Comparison of ENCODE assay signal across 8 cellular contexts in genomic region chr17:7845359-7846062, GRCh38. TPM values are rescaled to one million over a fixed set of nuclear protein-coding genes. Genes with fewer than 3 reads are reported as not detected.
DNase-seq lines count a peak whose midpoint lies in the region; ATAC-seq and TF ChIP-seq lines count a peak whose summit lies in the region.

No MANE protein-coding gene starts in this region.

- peak overlapping the region; percentile 55 to 96 for H3K27ac Mint-ChIP-seq in T-cell

- no peak for ATAC-seq in T-cell (replicated peaks in 1 of 4)

- H3K4me3 Mint-ChIP-seq in T-cell, result peak overlapping the region; percentile 87 to 100 (median 94)

- no peak overlapping the region for H2AFZ ChIP-seq in fibroblast of lung (ENCODE audit: low read length)

- H4K20me1 ChIP-seq in fibroblast of lung (ENCODE audit: control insufficient read depth, extremely low read depth, insufficient read depth, low read length), result no peaks in the 10 kb centered on the region

- no peaks in the 10 kb centered on the region for H3K27me3 Mint-ChIP-seq in T-cell

- CTCF ChIA-PET in T-cell (lab: Charles Lee), result interaction anchor here (0.5 to 1.7 kb wide), 4 partner anchors 10 to 17 kb away, joined by 3 to 9 read pairs (median 4); partner anchors contain the start of gene NAA38 (in 1 of the 2)
- CTCF ChIA-PET in HEK293T (lab: Yijun Ruan, JAX), result interaction anchor here (1.1 to 1.4 kb wide), 3 partner anchors 12 to 102 kb away, joined by 3 to 4 read pairs (median 3); partner anchors contain the start of gene KDM6B

- H3K4me2 ChIP-seq in fibroblast of lung (ENCODE audit: extremely low read depth, insufficient read depth, low read length), result peak overlapping the region; percentile 99

- H3K9ac ChIP-seq in fibroblast of lung (ENCODE audit: insufficient read depth, low read length), result peak overlapping the region; percentile 60
- H3K9ac ChIP-seq in rectal smooth muscle tissue (ENCODE audit: low read length), result peak overlapping the region; percentile 49

- peaks cover 28% of the 10 kb centered on the region for H3K79me2 ChIP-seq in fibroblast of lung (ENCODE audit: control insufficient read depth, insufficient read depth, low read length)

- POLR2A ChIA-PET in T-cell (lab: Charles Lee) (interaction anchor here (0.6 to 1.6 kb wide), 6 partner anchors 10 to 1015 kb away, joined by 3 to 13 read pairs (median 4); partner anchors contain the start of gene NAA38 (in 1 of the 2)), HEK293T (lab: Yijun Ruan, JAX) (interaction anchor here (0.9 to 1.4 kb wide), 5 partner anchors 10 to 129 kb away, joined by 3 to 14 read pairs (median 5); partner anchors contain the start of genes CNTROB, KDM6B, NAA38 and TRAPPC1)

- peaks cover 27% of the 10 kb centered on the region for H3K36me3 ChIP-seq in fibroblast of lung (ENCODE audit: control insufficient read depth, insufficient read depth, low read length)
- H3K36me3 ChIP-seq in rectal smooth muscle tissue (ENCODE audit: control insufficient read depth, insufficient read depth, low read length), result peaks cover 21% of the 10 kb centered on the region

- H3K9me3 Mint-ChIP-seq in T-cell, result no peaks in the 10 kb centered on the region

- H3K4me1 Mint-ChIP-seq in T-cell, result peaks cover 30 to 46% (median 41%) of the 10 kb centered on the region in 3 donors

- TF ChIP-seq CTCF in fibroblast of lung (conservative IDR thresholded peaks at IDR 0.05 in 1 of 2, IDR thresholded peaks at IDR 0.05 in 1 of 2; ENCODE audit: low read depth in 1 of 2, low read length in 2 of 2), result no peak

- peak overlapping the region; percentile 100 for H3K27ac ChIP-seq in fibroblast of lung (ENCODE audit: insufficient read depth, low read length)
- peak overlapping the region; percentile 79 for H3K27ac ChIP-seq in rectal smooth muscle tissue (ENCODE audit: low read depth, low read length)

- H3K27me3 ChIP-seq in fibroblast of lung (ENCODE audit: control insufficient read depth, insufficient read depth, low read length) (no peaks in the 10 kb centered on the region), rectal smooth muscle tissue (ENCODE audit: control insufficient read depth, insufficient read depth, low read length) (no peaks in the 10 kb centered on the region)

- DNase-seq in T-cell (peak in 1 of 34 experiments; percentile 28), fibroblast of lung (ENCODE audit: low read depth in 2 of 2) (no peak), NCI-H2029 (lab: John Stamatoyannopoulos, UW) (no peak), HEK293T (ENCODE audit: extremely low spot score) (no peak), hippocampal formation (lab: John Stamatoyannopoulos, UW) (no peak)
- DNase-seq in stimulated activated CD4-positive, alpha-beta T cell treated with anti-CD3 and anti-CD28 coated beads, Interleukin-2, amount 100 ng/mL, for 24 hours, result no peak

- no peaks in the 10 kb centered on the region for H3K9me3 ChIP-seq in fibroblast of lung (ENCODE audit: control insufficient read depth, insufficient read depth, low read depth, low read length)

- H3K4me1 ChIP-seq in fibroblast of lung (ENCODE audit: control insufficient read depth, extremely low read depth, insufficient read depth, low read length) (peaks cover 14% of the 10 kb centered on the region), rectal smooth muscle tissue (ENCODE audit: control insufficient read depth, insufficient read depth, low read length) (peaks cover 16% of the 10 kb centered on the region)

- H3K4me3 ChIP-seq in GM08714 (ENCODE audit: low read length), result peak overlapping the region; percentile 88; the same call in 1 of the 2 replicates
- peak overlapping the region; percentile 10 to 92 (median 56) for H3K4me3 ChIP-seq in fibroblast of lung (replicated peaks in 1 of 4; ENCODE audit: control extremely low read depth in 1 of 4, insufficient read depth in 1 of 4, low read depth in 3 of 4, low read length in 4 of 4)
- peak overlapping the region; percentile 90 for H3K4me3 ChIP-seq in rectal smooth muscle tissue (ENCODE audit: low read length)

- peaks cover 8% of the 10 kb centered on the region for H3K36me3 Mint-ChIP-seq in T-cell

TF ChIP-seq in HEK293T, 16 proteins besides CTCF, POLR2A, EP300 and RAD21:
- TF ChIP-seq HDGF (IDR thresholded peaks at IDR 0.05; ENCODE audit: borderline replicate concordance), result no peak
- no peak for TF ChIP-seq SUZ12 (IDR thresholded peaks at IDR 0.05)
- TF ChIP-seq BHLHE40 (IDR thresholded peaks at IDR 0.05; ENCODE audit: borderline replicate concordance), result no peak
- TF ChIP-seq LEF1 (IDR thresholded peaks at IDR 0.05; ENCODE audit: borderline replicate concordance), result no peak
- no peak for TF ChIP-seq PKNOX1 (IDR thresholded peaks at IDR 0.05)
- TF ChIP-seq TARDBP (IDR thresholded peaks at IDR 0.05), result no peak
- TF ChIP-seq ELF4 (IDR thresholded peaks at IDR 0.05), result no peak
- TF ChIP-seq L3MBTL2 (conservative IDR thresholded peaks at IDR 0.05), result no peak
- no peak for TF ChIP-seq NFRKB (IDR thresholded peaks at IDR 0.05)
- TF ChIP-seq ZNF384 (IDR thresholded peaks at IDR 0.05), result no peak
- TF ChIP-seq FOXM1 (IDR thresholded peaks at IDR 0.05; ENCODE audit: borderline replicate concordance), result no peak
- no peak for TF ChIP-seq ARNT (IDR thresholded peaks at IDR 0.05)
- TF ChIP-seq SP1 (IDR thresholded peaks at IDR 0.05), result no peak

RNA-seq across cellular contexts. Expression of gene TMEM88, which starts 9.4 kb away (rescaled TPM):
- total RNA-seq in T-cell (10 to 100 TPM in 2 of 5 donors, 1 to 10 TPM in 3; 5.8 to 27.1 (median 8.4) TPM), fibroblast of lung (0.17 TPM in 1 of 2 replicates, not detected in the other)
- 0.07 TPM in 1 of 2 replicates, not detected in the other for polyA plus RNA-seq in fibroblast of lung
- 0.21 and 0.41 TPM in 2 replicates for polyA plus RNA-seq in fibroblast of lung (2012)
- 0.51 TPM in 1 of 2 replicates, not detected in the other for polyA minus RNA-seq in fibroblast of lung (ENCODE audit: low replicate concordance)

RNA-seq across cellular contexts. Expression of gene KDM6B, which starts 11.5 kb away (rescaled TPM):
- total RNA-seq in T-cell (100 to 1,000 TPM in 3 of 5 donors, 10 to 100 TPM in 2; 87.3 to 180 (median 108) TPM), fibroblast of lung (9.4 and 12.3 TPM in 2 replicates)
- 0.68 and 1.1 TPM in 2 replicates for polyA plus RNA-seq in fibroblast of lung
- 3.8 and 4.6 TPM in 2 replicates for polyA plus RNA-seq in fibroblast of lung (2012)
- 7.9 and 9.3 TPM in 2 replicates for polyA minus RNA-seq in fibroblast of lung (ENCODE audit: low replicate concordance)

RNA-seq across cellular contexts. Expression of gene NAA38, which starts 11.8 kb away (rescaled TPM):
- total RNA-seq in T-cell, result 10 to 100 TPM; 15.8 to 40.6 (median 33.6) TPM
- total RNA-seq in fibroblast of lung, result 41.6 and 78.9 TPM in 2 replicates
- 31.0 and 40.7 TPM in 2 replicates for polyA plus RNA-seq in fibroblast of lung
- polyA plus RNA-seq in fibroblast of lung (2012), result 109 and 133 TPM in 2 replicates
- 35.1 and 44.9 TPM in 2 replicates for polyA minus RNA-seq in fibroblast of lung (ENCODE audit: low replicate concordance)

RNA-seq across cellular contexts. Expression of gene CYB5D1, which starts 12.3 kb away (rescaled TPM):
- total RNA-seq in T-cell, result 10 to 100 TPM in 2 of 5 donors, 1 to 10 TPM in 3; 5.5 to 12.4 (median 8.4) TPM
- 6.9 and 7.4 TPM in 2 replicates for total RNA-seq in fibroblast of lung
- 6.8 and 8.7 TPM in 2 replicates for polyA plus RNA-seq in fibroblast of lung
- polyA plus RNA-seq in fibroblast of lung (2012), result 6.5 and 7.3 TPM in 2 replicates
- 11.5 and 14.4 TPM in 2 replicates for polyA minus RNA-seq in fibroblast of lung (ENCODE audit: low replicate concordance)

RNA-seq across cellular contexts. Expression of gene CHD3, which starts 43.1 kb away (rescaled TPM):
- total RNA-seq in T-cell, result 100 to 1,000 TPM; 250 to 331 (median 274) TPM
- 144 and 165 TPM in 2 replicates for total RNA-seq in fibroblast of lung
- polyA plus RNA-seq in fibroblast of lung, result 23.6 and 23.8 TPM in 2 replicates
- 59.8 and 78.0 TPM in 2 replicates for polyA plus RNA-seq in fibroblast of lung (2012)
- 96.6 and 206 TPM in 2 replicates for polyA minus RNA-seq in fibroblast of lung (ENCODE audit: low replicate concordance)
